Comparison of ENCODE assay signal across 25 cellular contexts in the genomic region with DNA sequence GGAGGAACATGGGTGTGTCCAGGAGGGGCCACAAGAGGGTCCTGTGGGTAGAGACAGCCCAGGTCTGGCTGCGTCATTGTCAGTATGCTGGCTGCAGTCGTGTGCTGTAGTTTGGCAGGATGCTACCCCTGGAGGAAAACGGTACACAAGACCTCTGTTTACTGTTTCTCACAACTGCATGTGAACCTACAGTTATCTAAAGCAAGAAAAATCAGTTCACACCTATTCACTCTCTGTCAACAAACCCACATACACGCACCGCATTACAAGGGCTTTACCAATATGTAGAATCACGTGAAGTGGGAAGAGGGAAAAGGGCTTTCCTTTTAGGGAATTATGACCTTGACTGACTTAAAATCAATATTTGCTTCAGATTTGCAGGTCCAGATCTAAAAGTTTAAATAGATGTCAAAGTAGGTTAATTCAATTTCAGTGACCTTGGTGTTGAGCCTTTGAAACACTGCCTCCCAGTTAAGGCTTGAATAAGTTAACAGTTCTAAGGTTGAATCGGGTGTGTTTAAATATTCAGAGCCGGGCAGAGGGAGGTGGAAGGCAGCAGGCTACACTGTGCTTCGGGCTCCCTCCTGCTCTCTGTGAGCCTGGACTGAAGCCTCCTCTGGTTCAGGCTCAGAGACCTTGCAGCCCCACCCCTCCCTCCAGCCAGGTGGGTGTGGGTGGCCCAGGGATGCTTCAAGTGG. TPM values are rescaled to one million over a fixed set of nuclear protein-coding genes. Genes with fewer than 3 reads are reported as not detected.
DNase-seq lines count a peak whose midpoint lies in the region; ATAC-seq, FAIRE-seq and TF ChIP-seq lines count a peak whose summit lies in the region.
"Had no signal": no experiment of that assay in that cellular context is flagged by ENCODE, and none has a peak within 500 bp of the region (broad histone marks: within the 10 kb centered on the region; RNA-seq: fewer than 3 reads in every experiment).

No MANE protein-coding gene starts in this region.

- H3K4me3 ChIP-seq in GM23338 (no peak overlapping the region), HepG2 (replicated peaks in 1 of 3; ENCODE audit: insufficient read depth in 1 of 3, low read depth in 2 of 3, low read length in 3 of 3) (peak overlapping the region; percentile 5 to 69 (median 44); a peak in 4 of 6 replicates)
- H3K4me3 ChIP-seq: BLaER1 treated with 17β-estradiol and CSF1 and Interleukin-3, amounts not matched to agents 10 nM and 100 nM; GM12878; PC-9 had no signal

- intact Hi-C loops in HepG2 (cut with micrococcal nuclease; ENCODE audit: unreplicated experiment) (loop anchor here (1.0 to 2.0 kb wide), 3 partner anchors 10 to 71 kb away; a partner anchor contains a TSS), sciatic nerve (cut with DNase I) (no loop called here)

- TF ChIP-seq RAD21 in HepG2 (CRISPR knock-in tag; IDR thresholded peaks at IDR 0.05) = no peak

- H4K20me1 ChIP-seq in GM23338 (replicated peaks; ENCODE audit: insufficient read depth) (no peaks in the 10 kb centered on the region; the same call in 1 of the 2 replicates), HepG2 (ENCODE audit: insufficient read depth, low read length) (peaks cover 4% of the 10 kb centered on the region; the same call in 1 of the 2 replicates)

- DNase-seq in GM23338 (ENCODE audit: low spot score) = no peak
- peak; percentile 95 for DNase-seq in HepG2 (ENCODE audit: low spot score)
- DNase-seq in sciatic nerve (ENCODE audit: low spot score) = peak; percentile 36
- DNase-seq in hippocampal formation (lab: John Stamatoyannopoulos, UW) = no peak
- DNase-seq in kidney glomerular epithelial cell (lab: John Stamatoyannopoulos, UW) = no peak
- no peak for DNase-seq in NCI-H187 treated with DMSO at 0.1 percent for 48 hours (lab: John Stamatoyannopoulos, UW)
- DNase-seq in activated CD8-positive, alpha-beta memory T cell treated with anti-CD3 and anti-CD28 coated beads, Interleukin-2, amount 50 U/mL, for 48 hours = no peak
- DNase-seq: AML-193; CD4-positive, alpha-beta T cell; DMS53; GDM1; H7; Karpas-422; NCI-H1092; NCI-H1436; NCI-H187; NCI-H2107; NCI-H524 treated with DMSO at 0.1 percent for 48 hours; NCI-H82; PC-9; RPMI8226 had no signal

- H3K4me2 ChIP-seq in GM23338 (no peak overlapping the region), HepG2 (ENCODE audit: low read depth, low read length) (peak overlapping the region; percentile 95)
- H3K4me2 ChIP-seq: BLaER1 treated with 17β-estradiol and CSF1 and Interleukin-3, amounts not matched to agents 10 nM and 100 nM; PC-9 had no signal

- peak overlapping the region; percentile 69 for H3K9ac ChIP-seq in HepG2 (ENCODE audit: insufficient read depth, low read depth, low read length)
- H3K9ac ChIP-seq: BLaER1 treated with 17β-estradiol and CSF1 and Interleukin-3, amounts not matched to agents 10 nM and 100 nM had no signal

- ATAC-seq in GM23338 (peak; percentile 64), HepG2 (peak; percentile 76), sciatic nerve (no peak)
- ATAC-seq: GM12878 had no signal

- H3F3A ChIP-seq in GM23338 (replicated peaks; ENCODE audit: low read depth) = no peaks in the 10 kb centered on the region

- TF ChIP-seq CTCF in GM23338 (conservative IDR thresholded peaks at IDR 0.05; ENCODE audit: low read depth in 2 of 2) (no peak), VCaP (conservative IDR thresholded peaks at IDR 0.05) (no peak), HepG2 (CRISPR knock-in tag; IDR thresholded peaks at IDR 0.05) (no peak)

- no peaks in the 10 kb centered on the region for H3K36me3 ChIP-seq in GM23338 (ENCODE audit: insufficient read depth)
- no peaks in the 10 kb centered on the region for H3K36me3 ChIP-seq in HepG2 (replicated peaks in 1 of 2; ENCODE audit: control insufficient read depth in 1 of 2, insufficient read depth in 2 of 2, low read length in 2 of 2)
- H3K36me3 ChIP-seq: BLaER1 treated with 17β-estradiol and CSF1 and Interleukin-3, amounts not matched to agents 10 nM and 100 nM had no signal

- WGBS in HepG2 (ENCODE audit: low lambda C conversion rate) = 5% methylated on average over 8 of the region's 9 CpGs

- FAIRE-seq in HepG2 (lab: Jason Lieb, UNC) = peak; percentile 74
- FAIRE-seq: A204.1, GM12878 had no signal

- peak in 1 of 2 experiments; percentile 66; a peak in 2 of 4 replicates for TF ChIP-seq POLR2A in HepG2 (IDR thresholded peaks at IDR 0.05; ENCODE audit: insufficient read depth in 1 of 2, low read depth in 2 of 2, low read length in 2 of 2)

- no peaks in the 10 kb centered on the region for H3K36me3 Mint-ChIP-seq in GM23338 (ENCODE audit: low read depth)

- no TSS peak for BruUV-seq in HepG2 (replicated peaks; lab: Mats Ljungman, UMichigan)

- in situ Hi-C loops in HepG2 (cut with HindIII; ENCODE audit: extremely low pct_ligation_motif_present, low pct_unique_long_range_greater_than_20kb) = no loop called here

- POLR2A ChIA-PET in HepG2 (lab: Yijun Ruan, JAX) = interaction anchor here (1.1 to 2.2 kb wide), 6 partner anchors 9 to 195 kb away, joined by 3 to 17 read pairs (median 10); a partner anchor contains a TSS

- no peak overlapping the region for H3K27ac Mint-ChIP-seq in GM23338
- H3K27ac Mint-ChIP-seq: CD4-positive, alpha-beta T cell had no signal

- no peaks in the 10 kb centered on the region for H3K9me3 ChIP-seq in HepG2 (ENCODE audit: low read length)
- H3K9me3 ChIP-seq: BLaER1 treated with 17β-estradiol and CSF1 and Interleukin-3, amounts not matched to agents 10 nM and 100 nM had no signal

- CTCF ChIA-PET in HepG2 (lab: Yijun Ruan, JAX; ENCODE audit: low intra/inter-chr PET ratio, low total read pairs) = interaction anchor here (1.3 kb wide), 1 partner anchor 9 kb away, joined by 5 read pairs; no protein-coding TSS in a partner anchor

- H3K27me3 Mint-ChIP-seq in GM23338 (ENCODE audit: insufficient read depth, low read depth, poor library complexity) = peaks cover 4% of the 10 kb centered on the region

- no peak overlapping the region for H3K4me3 Mint-ChIP-seq in GM23338
- H3K4me3 Mint-ChIP-seq: CD4-positive, alpha-beta T cell had no signal

- peak overlapping the region; percentile 9; the same call in 1 of the 2 replicates for H3K27ac ChIP-seq in GM23338 (ENCODE audit: low read depth)
- peak overlapping the region; percentile 53 for H3K27ac ChIP-seq in VCaP
- H3K27ac ChIP-seq in HepG2 (ENCODE audit: extremely low read length, insufficient read depth, low read length) = peak overlapping the region; percentile 81
- H3K27ac ChIP-seq: BLaER1 treated with 17β-estradiol and CSF1 and Interleukin-3, amounts not matched to agents 10 nM and 100 nM; PC-9 had no signal

- peaks cover 29% of the 10 kb centered on the region for H3K4me1 Mint-ChIP-seq in GM23338

- TF ChIP-seq EP300 in HepG2 (IDR thresholded peaks at IDR 0.05; ENCODE audit: low read depth in 2 of 2, low read length in 2 of 2) = peak; percentile 12 to 90; a peak in 2 of 4 replicates
- TF ChIP-seq EP300 in HepG2 (CRISPR knock-in tag; IDR thresholded peaks at IDR 0.05; ENCODE audit: borderline replicate concordance) = no peak; the same call in 1 of the 2 replicates

- no peaks in the 10 kb centered on the region for H3K9me3 Mint-ChIP-seq in GM23338
- H3K9me3 Mint-ChIP-seq: CD4-positive, alpha-beta T cell had no signal

- H2AFZ ChIP-seq in GM23338 (no peak overlapping the region), HepG2 (ENCODE audit: low read length) (no peak overlapping the region)
- H2AFZ ChIP-seq: PC-9 had no signal

- no peaks in the 10 kb centered on the region for H3K27me3 ChIP-seq in GM23338 (ENCODE audit: insufficient read depth)
- no peaks in the 10 kb centered on the region; a peak in 1 of 5 replicates for H3K27me3 ChIP-seq in HepG2 (ENCODE audit: control insufficient read depth in 1 of 2, insufficient read depth in 2 of 2, low read length in 2 of 2)

- H3K4me1 ChIP-seq in GM23338 (ENCODE audit: insufficient read depth) (peaks cover 12% of the 10 kb centered on the region; the same call in 1 of the 2 replicates), HepG2 (ENCODE audit: insufficient read depth, low read length) (peaks cover 68% of the 10 kb centered on the region)

- 0 out of 2 replicates have a peak, but pooled peaks cover 4% of the 10 kb centered on the region for H3K9me2 ChIP-seq in GM23338 (ENCODE audit: insufficient read depth)

- H3K79me2 ChIP-seq in GM23338 (replicated peaks; ENCODE audit: insufficient read depth) = no peaks in the 10 kb centered on the region
- H3K79me2 ChIP-seq in HepG2 (ENCODE audit: insufficient read depth, low read length) = peaks cover 3% of the 10 kb centered on the region

RNA-seq across cellular contexts. Expression of a gene that starts 17.2 kb away (rescaled TPM):
- total RNA-seq in GM23338 (2014; rRNA removed; shearing (Covaris generic)) = 22.9 and 25.6 TPM in 2 replicates
- polyA plus RNA-seq in GM23338 (2016; fragmentation: Nextera tagmentation; extraction: Ambion mirVana) (4.8 and 7.4 TPM in 2 replicates), HepG2 (2011; rRNA removed) (28.4 and 33.6 TPM in 2 replicates)
- total RNA-seq in HepG2 (2016; rRNA removed; fragmentation: Illumina TruSeq; extraction: Trizol) (13.7 and 19.4 TPM in 2 replicates), sciatic nerve (64.1 TPM)
- 2.3 and 3.4 TPM in 2 replicates for total RNA-seq in HepG2 (2016; cell fraction: cytosol; rRNA removed; fragmentation: Illumina TruSeq; extraction: Trizol; ENCODE audit: low read depth)
- total RNA-seq in HepG2 (2016; cell fraction: insoluble cytoplasmic fraction; rRNA removed; fragmentation: Illumina TruSeq; extraction: Trizol) = 10.9 and 20.3 TPM in 2 replicates
- 5.5 and 5.6 TPM in 2 replicates for total RNA-seq in HepG2 (2016; cell fraction: membrane; rRNA removed; fragmentation: Illumina TruSeq; extraction: Trizol)
- 24.6 and 25.3 TPM in 2 replicates for total RNA-seq in HepG2 (2016; cell fraction: nucleus; rRNA removed; fragmentation: Illumina TruSeq; extraction: Trizol)
- 13.6 and 15.2 TPM in 2 replicates for polyA plus RNA-seq in HepG2 (2011; cell fraction: cytosol; rRNA removed)
- 196 and 262 TPM in 2 replicates for polyA plus RNA-seq in HepG2 (2011; cell fraction: nucleus; rRNA removed)
- polyA plus RNA-seq in HepG2 (2012) = 26.3 and 28.9 TPM in 2 replicates
- polyA plus RNA-seq in HepG2 (2016; cell fraction: cytosol; fragmentation: Illumina TruSeq; extraction: Trizol; ENCODE audit: low read depth) = 1.1 and 1.3 TPM in 2 replicates
- polyA plus RNA-seq in HepG2 (2016; cell fraction: insoluble cytoplasmic fraction; fragmentation: Illumina TruSeq; extraction: Trizol; ENCODE audit: low read depth) = 10.3 and 10.5 TPM in 2 replicates
- 1.6 and 2.4 TPM in 2 replicates for polyA plus RNA-seq in HepG2 (2016; cell fraction: membrane; fragmentation: Illumina TruSeq; extraction: Trizol; ENCODE audit: low read depth)
- polyA plus RNA-seq in HepG2 (2016; cell fraction: nucleus; fragmentation: Illumina TruSeq; extraction: Trizol; ENCODE audit: insufficient read depth, low read depth) = 57.7 and 66.1 TPM in 2 replicates
- polyA minus RNA-seq in HepG2 (2011; rRNA and poly(A)+ RNA removed; ENCODE audit: low replicate concordance) = 39.0 and 75.0 TPM in 2 replicates
- 16.7 and 21.1 TPM in 2 replicates for polyA minus RNA-seq in HepG2 (2011; cell fraction: cytosol; rRNA and poly(A)+ RNA removed)
- 89.5 and 90.6 TPM in 2 replicates for polyA minus RNA-seq in HepG2 (2011; cell fraction: nucleus; rRNA and poly(A)+ RNA removed)

Comparison
In these comparisons a context has a peak if more than half of its experiments do, and no peak if none do; other contexts are left out.
1. DNase-seq: peak in HepG2 (single experiment) and sciatic nerve (single experiment); none in GM23338 (single experiment), hippocampal formation (0 of 2), kidney glomerular epithelial cell (single experiment), NCI-H187 treated with DMSO at 0.1 percent for 48 hours (single experiment) and activated CD8-positive, alpha-beta memory T cell treated with anti-CD3 and anti-CD28 coated beads, Interleukin-2, amount 50 U/mL, for 48 hours (single experiment).
2. H3K27ac ChIP-seq: peak in every context shown above with its lines; median percentile 81 in HepG2; 53 in VCaP; 9 in GM23338.